Comparison of ENCODE assay signal across 8 cellular contexts in genomic region chr11:8910662-8911039, GRCh38. TPM values are rescaled to one million over a fixed set of nuclear protein-coding genes. Genes with fewer than 3 reads are reported as not detected.
DNase-seq lines count a peak whose midpoint lies in the region; ATAC-seq, FAIRE-seq and TF ChIP-seq lines count a peak whose summit lies in the region.

No MANE protein-coding gene starts in this region.

- TF ChIP-seq POLR2A in esophagus squamous epithelium (IDR thresholded peaks at IDR 0.05): no peak

- no peak overlapping the region for H3K27ac ChIP-seq in PC-3 (ENCODE audit: low read length)
- peak overlapping the region; percentile 92 to 97 (median 96) for H3K27ac ChIP-seq in esophagus squamous epithelium
- no peak overlapping the region for H3K27ac ChIP-seq in parathyroid adenoma

- H3K4me2 ChIP-seq in PC-3 (ENCODE audit: low read length) (peak overlapping the region; percentile 87), parathyroid adenoma (ENCODE audit: low read length) (peak overlapping the region; percentile 57)

- H3K9me2 ChIP-seq in PC-3 (replicated peaks; ENCODE audit: low read length): no peaks in the 10 kb centered on the region

- intact Hi-C loops in PC-3 (cut with micrococcal nuclease) (loop anchor here (5.0 kb wide), 1 partner anchor 227 kb away; no protein-coding TSS in a partner anchor), esophagus squamous epithelium (cut with DNase I) (no loop called here)

- TF ChIP-seq CTCF in PC-3 (conservative IDR thresholded peaks at IDR 0.05; ENCODE audit: low read depth, low read length) (no peak), esophagus squamous epithelium (IDR thresholded peaks at IDR 0.05) (no peak), parathyroid adenoma (IDR thresholded peaks at IDR 0.05) (no peak)

- peak overlapping the region; percentile 87 for H2AFZ ChIP-seq in PC-3 (ENCODE audit: low read length)
- peak overlapping the region; percentile 81 for H2AFZ ChIP-seq in parathyroid adenoma

- CTCF ChIA-PET in PC-3 (lab: Charles Lee): interaction anchor here (0.6 kb wide), 1 partner anchor 306 kb away, joined by 3 read pairs; no protein-coding TSS in a partner anchor

- H3K9me3 ChIP-seq in PC-3 (ENCODE audit: low read length) (no peaks in the 10 kb centered on the region), esophagus squamous epithelium (no peaks in the 10 kb centered on the region), parathyroid adenoma (ENCODE audit: control insufficient read depth, low read length) (no peaks in the 10 kb centered on the region)

- no peak for FAIRE-seq in frontal cortex (lab: Jason Lieb, UNC)

- H3K27me3 ChIP-seq in PC-3 (ENCODE audit: low read length): no peaks in the 10 kb centered on the region
- H3K27me3 ChIP-seq in esophagus squamous epithelium: no peaks in the 10 kb centered on the region
- no peaks in the 10 kb centered on the region for H3K27me3 ChIP-seq in parathyroid adenoma (ENCODE audit: control insufficient read depth, insufficient read depth, low read length)

- H3K9me3 Mint-ChIP-seq in activated naive CD4-positive, alpha-beta T cell treated with anti-CD3 and anti-CD28 coated beads, Interleukin-2, amount 50 U/mL, for 24 hours: no peaks in the 10 kb centered on the region

- DNase-seq in activated naive CD4-positive, alpha-beta T cell (lab: John Stamatoyannopoulos, UW): no peak
- no peak for DNase-seq in PC-3
- DNase-seq in esophagus squamous epithelium (lab: John Stamatoyannopoulos, UW): no peak
- no peak for DNase-seq in SIG-M5 (lab: John Stamatoyannopoulos, UW)
- DNase-seq in H4 (ENCODE audit: low spot score): no peak
- no peak for DNase-seq in frontal cortex (ENCODE audit: low spot score in 2 of 2)

- H3K4me1 ChIP-seq in PC-3 (ENCODE audit: insufficient read depth, low read length) (peaks cover 28% of the 10 kb centered on the region), esophagus squamous epithelium (peaks cover 6 to 77% (median 45%) of the 10 kb centered on the region in 3 donors), parathyroid adenoma (no peaks in the 10 kb centered on the region)

- H3K27ac Mint-ChIP-seq in activated naive CD4-positive, alpha-beta T cell treated with anti-CD3 and anti-CD28 coated beads, Interleukin-2, amount 50 U/mL, for 24 hours: no peak overlapping the region

- H3K36me3 ChIP-seq in PC-3 (ENCODE audit: low read depth, low read length) (no peaks in the 10 kb centered on the region), esophagus squamous epithelium (no peaks in the 10 kb centered on the region), parathyroid adenoma (ENCODE audit: control insufficient read depth, insufficient read depth, low read length) (no peaks in the 10 kb centered on the region)

- H3K27me3 Mint-ChIP-seq in activated naive CD4-positive, alpha-beta T cell treated with anti-CD3 and anti-CD28 coated beads, Interleukin-2, amount 50 U/mL, for 24 hours: no peaks in the 10 kb centered on the region

- no peaks in the 10 kb centered on the region for H3F3A ChIP-seq in PC-3 (ENCODE audit: low read length, unreplicated experiment)

- peak; percentile 11 for ATAC-seq in PC-3

- no peaks in the 10 kb centered on the region for H3K36me3 Mint-ChIP-seq in activated naive CD4-positive, alpha-beta T cell treated with anti-CD3 and anti-CD28 coated beads, Interleukin-2, amount 50 U/mL, for 24 hours

- H3K4me3 ChIP-seq in PC-3 (ENCODE audit: low read length) (peak overlapping the region; percentile 70), esophagus squamous epithelium (peak overlapping the region; percentile 92 to 96 (median 94)), parathyroid adenoma (ENCODE audit: low read depth, low read length) (peak overlapping the region; percentile 44)

- POLR2A ChIA-PET in PC-3 (lab: Charles Lee; ENCODE audit: unreplicated experiment): interaction anchor here (0.5 kb wide), 1 partner anchor 101 kb away, joined by 3 read pairs; no protein-coding TSS in a partner anchor

- BruUV-seq in PC-3 (replicated peaks; lab: Mats Ljungman, UMichigan): no TSS peak

- peak overlapping the region; percentile 95 for H3K4me3 Mint-ChIP-seq in activated naive CD4-positive, alpha-beta T cell treated with anti-CD3 and anti-CD28 coated beads, Interleukin-2, amount 50 U/mL, for 24 hours

- H3K4me1 Mint-ChIP-seq in activated naive CD4-positive, alpha-beta T cell treated with anti-CD3 and anti-CD28 coated beads, Interleukin-2, amount 50 U/mL, for 24 hours: peaks cover 50% of the 10 kb centered on the region

- H3K9ac ChIP-seq in PC-3 (ENCODE audit: low read length) (0 out of 2 replicates have a peak overlapping the region, but pooled peaks have one; percentile 19), parathyroid adenoma (no peak overlapping the region)

- WGBS in esophagus squamous epithelium, 2 donors: 0% methylated on average over 2 to 3 of the region's 22 CpGs

- no peaks in the 10 kb centered on the region for H4K20me1 ChIP-seq in PC-3 (ENCODE audit: low read length)

- peaks cover 14% of the 10 kb centered on the region for H3K79me2 ChIP-seq in PC-3 (ENCODE audit: low read length)
- H3K79me2 ChIP-seq in parathyroid adenoma: no peaks in the 10 kb centered on the region

RNA-seq across cellular contexts. Expression of gene AKIP1, which starts 0.3 kb away (rescaled TPM):
- 25.3 and 29.5 TPM in 2 replicates for total RNA-seq in PC-3 (2014; rRNA removed)
- total RNA-seq in esophagus squamous epithelium: 10 to 100 TPM in 3 of 4 donors, 1 to 10 TPM in 1; 9.8 to 37.2 (median 23.1) TPM
- 51.1 and 52.7 TPM in 2 replicates for total RNA-seq in H4 (2014; rRNA removed; shearing (Covaris generic))
- 22.4 TPM for total RNA-seq in frontal cortex

RNA-seq across cellular contexts. Expression of gene C11orf16, which starts 22.1 kb away (rescaled TPM):
- total RNA-seq in PC-3 (2014; rRNA removed) (not detected in 2 replicates), esophagus squamous epithelium (not detected), frontal cortex (not detected)
- not detected in 2 replicates for total RNA-seq in H4 (2014; rRNA removed; shearing (Covaris generic))

RNA-seq across cellular contexts. Expression of gene ASCL3, which starts 32.2 kb away (rescaled TPM):
- not detected in 2 replicates for total RNA-seq in PC-3 (2014; rRNA removed)
- not detected for total RNA-seq in esophagus squamous epithelium
- not detected in 2 replicates for total RNA-seq in H4 (2014; rRNA removed; shearing (Covaris generic))
- not detected for total RNA-seq in frontal cortex

RNA-seq across cellular contexts. Expression of gene TMEM9B, which starts 53.6 kb away (rescaled TPM):
- total RNA-seq in PC-3 (2014; rRNA removed): 32.0 and 42.1 TPM in 2 replicates
- total RNA-seq in esophagus squamous epithelium: 10 to 100 TPM; 41.7 to 73.2 (median 57.6) TPM
- total RNA-seq in H4 (2014; rRNA removed; shearing (Covaris generic)): 49.6 and 53.1 TPM in 2 replicates
- 65.2 TPM for total RNA-seq in frontal cortex

Comparison
In these comparisons a context has a peak if more than half of its experiments do, and no peak if none do; other contexts are left out.
1. H3K27ac ChIP-seq: peak in esophagus squamous epithelium (4 of 4); none in PC-3 (single experiment) and parathyroid adenoma (single experiment).
2. H3K4me3 ChIP-seq: peak in every context shown above with its lines; median percentile 94 in esophagus squamous epithelium; 70 in PC-3; 44 in parathyroid adenoma.